Comparison of ENCODE assay signal across 27 cellular contexts in the genomic region with DNA sequence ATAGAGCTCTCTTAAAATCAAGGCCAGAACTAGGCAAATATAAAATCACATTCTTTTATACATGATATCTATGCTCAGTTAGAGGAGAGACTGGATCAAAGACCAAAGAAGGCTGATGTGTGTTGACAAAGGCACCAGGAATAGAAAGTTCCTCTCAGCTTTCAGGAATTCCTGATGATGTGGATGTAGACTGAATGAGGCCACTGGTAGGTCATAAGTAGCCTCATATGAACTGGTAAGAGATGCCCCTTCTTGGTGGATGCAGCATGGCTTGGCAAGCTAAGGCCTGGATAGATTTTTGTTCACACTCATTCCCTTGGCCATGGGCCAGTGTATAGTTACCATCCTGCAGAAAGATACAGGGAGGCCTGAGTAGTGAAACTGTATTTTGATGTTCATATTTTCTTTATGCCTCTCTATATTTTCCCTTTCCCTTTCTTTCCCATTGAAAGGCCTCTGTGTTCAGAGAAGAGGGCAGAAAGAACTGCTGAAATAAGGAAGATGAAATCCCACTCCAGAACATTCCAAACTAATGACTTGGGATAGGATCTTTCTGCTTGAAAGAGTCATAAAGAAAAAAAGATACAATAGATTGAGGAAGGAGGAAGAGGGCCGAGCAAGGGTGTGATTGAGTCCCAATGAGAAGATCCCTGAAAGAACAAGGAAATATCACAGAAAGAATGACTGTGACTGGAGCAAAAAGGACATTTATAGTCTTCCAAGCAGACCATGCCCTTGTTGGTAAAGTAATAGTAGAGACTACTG.
A peak's percentile ranks its signal among the peaks of the same experiment; 100 is the strongest.
DNase-seq lines count a peak whose midpoint lies in the region; ATAC-seq and TF ChIP-seq lines count a peak whose summit lies in the region.
"Had no signal": no experiment of that assay in that cellular context is flagged by ENCODE, and none has a peak within 500 bp of the region (broad histone marks: within the 10 kb centered on the region; RNA-seq: fewer than 3 reads in every experiment).

No MANE protein-coding gene starts in this region.

- no peak overlapping the region for H3K27ac ChIP-seq in WERI-Rb-1
- H3K27ac ChIP-seq: RWPE1, SK-N-MC, thyroid gland had no signal

- H3K27ac Mint-ChIP-seq in WTC11, result no peak overlapping the region
- H3K27ac Mint-ChIP-seq in activated CD8-positive, alpha-beta T cell treated with anti-CD3 and anti-CD28 coated beads, Interleukin-2, amount 10 ng/mL, durations not matched to agents 7 days and 5 days, result no peak overlapping the region
- H3K27ac Mint-ChIP-seq: activated B cell treated with CpG ODN at 0.5 μM for 24 hours; activated CD4-positive, alpha-beta memory T cell treated with anti-CD3 and anti-CD28 coated beads for 36 hours; activated naive CD8-positive, alpha-beta T cell treated with anti-CD3 and anti-CD28 coated beads, Interleukin-2, amount 10 ng/mL, durations not matched to agents 7 days and 5 days; brain; CD8-positive, alpha-beta memory T cell had no signal

- no peak overlapping the region for H3K4me3 Mint-ChIP-seq in WTC11
- no peak overlapping the region for H3K4me3 Mint-ChIP-seq in activated CD8-positive, alpha-beta T cell treated with anti-CD3 and anti-CD28 coated beads, Interleukin-2, amount 10 ng/mL, durations not matched to agents 7 days and 5 days
- H3K4me3 Mint-ChIP-seq: activated B cell treated with CpG ODN at 0.5 μM for 24 hours; activated CD4-positive, alpha-beta memory T cell treated with anti-CD3 and anti-CD28 coated beads for 36 hours; activated naive CD8-positive, alpha-beta T cell treated with anti-CD3 and anti-CD28 coated beads, Interleukin-2, amount 10 ng/mL, durations not matched to agents 7 days and 5 days; brain had no signal

- ATAC-seq in WTC11, result no peak
- no peak for ATAC-seq in activated CD8-positive, alpha-beta T cell treated with anti-CD3 and anti-CD28 coated beads, Interleukin-2, amount 10 ng/mL, durations not matched to agents 7 days and 5 days
- ATAC-seq: stimulated activated naive CD8-positive, alpha-beta T cell treated with anti-CD3 and anti-CD28 coated beads, Interleukin-15, Interleukin-2, amounts not matched to agents 100 U/mL and 50 U/mL, for 24 hours had no signal

- H3K27me3 Mint-ChIP-seq in WTC11 (ENCODE audit: low read depth), result no peaks in the 10 kb centered on the region
- no peaks in the 10 kb centered on the region for H3K27me3 Mint-ChIP-seq in activated CD8-positive, alpha-beta T cell treated with anti-CD3 and anti-CD28 coated beads, Interleukin-2, amount 10 ng/mL, durations not matched to agents 7 days and 5 days (ENCODE audit: low read depth)
- H3K27me3 Mint-ChIP-seq: activated B cell treated with CpG ODN at 0.5 μM for 24 hours; activated CD4-positive, alpha-beta memory T cell treated with anti-CD3 and anti-CD28 coated beads for 36 hours; activated naive CD8-positive, alpha-beta T cell treated with anti-CD3 and anti-CD28 coated beads, Interleukin-2, amount 10 ng/mL, durations not matched to agents 7 days and 5 days; CD8-positive, alpha-beta memory T cell had no signal

- H3K4me1 Mint-ChIP-seq in WTC11, result peaks cover 19% of the 10 kb centered on the region
- H3K4me1 Mint-ChIP-seq in activated CD8-positive, alpha-beta T cell treated with anti-CD3 and anti-CD28 coated beads, Interleukin-2, amount 10 ng/mL, durations not matched to agents 7 days and 5 days (ENCODE audit: low read depth), result no peaks in the 10 kb centered on the region
- H3K4me1 Mint-ChIP-seq: activated B cell treated with CpG ODN at 0.5 μM for 24 hours; activated naive CD8-positive, alpha-beta T cell treated with anti-CD3 and anti-CD28 coated beads, Interleukin-2, amount 10 ng/mL, durations not matched to agents 7 days and 5 days; CD8-positive, alpha-beta memory T cell had no signal

- H3K9me3 ChIP-seq in WERI-Rb-1 (ENCODE audit: severe bottlenecking), result no peaks in the 10 kb centered on the region
- H3K9me3 ChIP-seq: thyroid gland had no signal

- TF ChIP-seq CTCF in cardiac fibroblast (IDR thresholded peaks at IDR 0.05; ENCODE audit: low read depth, low read length), result no peak
- TF ChIP-seq CTCF in fibroblast of villous mesenchyme (IDR thresholded peaks at IDR 0.05; ENCODE audit: insufficient read depth, low read depth, low read length), result no peak
- no peak for TF ChIP-seq CTCF in WERI-Rb-1 (IDR thresholded peaks at IDR 0.05; ENCODE audit: low read depth, low read length)
- TF ChIP-seq CTCF in WTC11 (IDR thresholded peaks at IDR 0.05), result no peak

- no peaks in the 10 kb centered on the region for H3K27me3 ChIP-seq in WERI-Rb-1 (ENCODE audit: insufficient read depth, low read depth, severe bottlenecking)
- H3K27me3 ChIP-seq: thyroid gland had no signal

- DNase-seq in HT1080 (ENCODE audit: low read depth), result peak; percentile 11
- DNase-seq in cardiac fibroblast (ENCODE audit: low read depth in 2 of 2), result peak; percentile 24 to 42
- peak; percentile 2 for DNase-seq in fibroblast of villous mesenchyme (ENCODE audit: low read depth)
- peak; percentile 29 for DNase-seq in renal cortical epithelial cell (ENCODE audit: low read depth)
- no peak for DNase-seq in effector CD8-positive, alpha-beta T cell (lab: John Stamatoyannopoulos, UW)
- no peak for DNase-seq in WERI-Rb-1
- no peak for DNase-seq in WTC11 (ENCODE audit: low spot score)
- DNase-seq in activated CD8-positive, alpha-beta T cell treated with anti-CD3 and anti-CD28 coated beads, Interleukin-2, amount 10 ng/mL, durations not matched to agents 7 days and 5 days, result no peak
- DNase-seq: activated B cell treated with CpG ODN at 0.5 μM for 24 hours; activated CD4-positive, alpha-beta memory T cell treated with anti-CD3 and anti-CD28 coated beads for 36 hours; activated effector memory CD4-positive, alpha-beta T cell treated with Interleukin-2 at 50 U/mL for 16 hours; activated naive CD8-positive, alpha-beta T cell treated with anti-CD3 and anti-CD28 coated beads, Interleukin-2, amount 10 ng/mL, durations not matched to agents 7 days and 5 days; AML-193; CD8-positive, alpha-beta memory T cell; DMS79 treated with DMSO at 0.1 percent for 48 hours; mammary epithelial cell; NCI-H1436; NCI-H2171; NCI-H526 treated with DMSO at 0.1 percent for 48 hours; nucleus accumbens; retina; stimulated activated CD4-positive, alpha-beta T cell treated with anti-CD3 and anti-CD28 coated beads, Interleukin-4, amount 100 ng/mL, for 24 hours; stimulated activated naive CD8-positive, alpha-beta T cell treated with anti-CD3 and anti-CD28 coated beads, Interleukin-15, Interleukin-2, amounts not matched to agents 100 U/mL and 50 U/mL, for 24 hours; thyroid gland had no signal

- no peaks in the 10 kb centered on the region for H3K36me3 ChIP-seq in WERI-Rb-1
- H3K36me3 ChIP-seq: thyroid gland had no signal

- no peak overlapping the region for H3K4me3 ChIP-seq in cardiac fibroblast (replicated peaks in 1 of 2; ENCODE audit: low read depth in 2 of 2, low read length in 2 of 2)
- no peak overlapping the region for H3K4me3 ChIP-seq in fibroblast of villous mesenchyme (ENCODE audit: low read depth, low read length)
- no peak overlapping the region for H3K4me3 ChIP-seq in WERI-Rb-1 (ENCODE audit: low read depth, low read length)
- H3K4me3 ChIP-seq: SK-N-MC, thyroid gland had no signal

- CTCF ChIA-PET in WTC11 (lab: Charles Lee), result no interaction called here
- CTCF ChIA-PET in activated CD8-positive, alpha-beta T cell treated with anti-CD3 and anti-CD28 coated beads, Interleukin-2, amount 10 ng/mL, durations not matched to agents 7 days and 5 days (lab: Charles Lee), result no interaction called here

- H3K36me3 Mint-ChIP-seq in WTC11, result peaks cover 3% of the 10 kb centered on the region; the same call in 1 of the 2 replicates
- no peaks in the 10 kb centered on the region for H3K36me3 Mint-ChIP-seq in activated CD8-positive, alpha-beta T cell treated with anti-CD3 and anti-CD28 coated beads, Interleukin-2, amount 10 ng/mL, durations not matched to agents 7 days and 5 days (ENCODE audit: low read depth)
- H3K36me3 Mint-ChIP-seq: activated CD4-positive, alpha-beta memory T cell treated with anti-CD3 and anti-CD28 coated beads for 36 hours; activated naive CD8-positive, alpha-beta T cell treated with anti-CD3 and anti-CD28 coated beads, Interleukin-2, amount 10 ng/mL, durations not matched to agents 7 days and 5 days; brain; CD8-positive, alpha-beta memory T cell had no signal

- POLR2A ChIA-PET in WTC11 (lab: Charles Lee), result no interaction called here
- POLR2A ChIA-PET in activated CD8-positive, alpha-beta T cell treated with anti-CD3 and anti-CD28 coated beads, Interleukin-2, amount 10 ng/mL, durations not matched to agents 7 days and 5 days (lab: Charles Lee), result no interaction called here

- H3K9me3 Mint-ChIP-seq in WTC11, result peaks cover 13% of the 10 kb centered on the region
- H3K9me3 Mint-ChIP-seq in activated CD8-positive, alpha-beta T cell treated with anti-CD3 and anti-CD28 coated beads, Interleukin-2, amount 10 ng/mL, durations not matched to agents 7 days and 5 days (ENCODE audit: insufficient read depth), result no peaks in the 10 kb centered on the region
- H3K9me3 Mint-ChIP-seq: brain had no signal

TF ChIP-seq in WTC11, 78 proteins besides CTCF, POLR2A, EP300 and RAD21:
- no peak for TF ChIP-seq CBFB (CRISPR knock-in tag; IDR thresholded peaks at IDR 0.05; ENCODE audit: low read depth)
- TF ChIP-seq, protein P1, sequence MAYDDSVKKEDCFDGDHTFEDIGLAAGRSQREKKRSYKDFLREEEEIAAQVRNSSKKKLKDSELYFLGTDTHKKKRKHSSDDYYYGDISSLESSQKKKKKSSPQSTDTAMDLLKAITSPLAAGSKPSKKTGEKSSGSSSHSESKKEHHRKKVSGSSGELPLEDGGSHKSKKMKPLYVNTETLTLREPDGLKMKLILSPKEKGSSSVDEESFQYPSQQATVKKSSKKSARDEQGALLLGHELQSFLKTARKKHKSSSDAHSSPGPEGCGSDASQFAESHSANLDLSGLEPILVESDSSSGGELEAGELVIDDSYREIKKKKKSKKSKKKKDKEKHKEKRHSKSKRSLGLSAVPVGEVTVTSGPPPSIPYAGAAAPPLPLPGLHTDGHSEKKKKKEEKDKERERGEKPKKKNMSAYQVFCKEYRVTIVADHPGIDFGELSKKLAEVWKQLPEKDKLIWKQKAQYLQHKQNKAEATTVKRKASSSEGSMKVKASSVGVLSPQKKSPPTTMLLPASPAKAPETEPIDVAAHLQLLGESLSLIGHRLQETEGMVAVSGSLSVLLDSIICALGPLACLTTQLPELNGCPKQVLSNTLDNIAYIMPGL (CRISPR knock-in tag; IDR thresholded peaks at IDR 0.05), result no peak

Comparison
In these comparisons a context has a peak if more than half of its experiments do, and no peak if none do; other contexts are left out.
1. DNase-seq: peak in HT1080 (single experiment), cardiac fibroblast (2 of 2), fibroblast of villous mesenchyme (single experiment) and renal cortical epithelial cell (single experiment); none in effector CD8-positive, alpha-beta T cell (single experiment), WERI-Rb-1 (single experiment), WTC11 (single experiment) and activated CD8-positive, alpha-beta T cell treated with anti-CD3 and anti-CD28 coated beads, Interleukin-2, amount 10 ng/mL, durations not matched to agents 7 days and 5 days (single experiment).